ENCODE assay signal across 12 cellular contexts in the genomic region with DNA sequence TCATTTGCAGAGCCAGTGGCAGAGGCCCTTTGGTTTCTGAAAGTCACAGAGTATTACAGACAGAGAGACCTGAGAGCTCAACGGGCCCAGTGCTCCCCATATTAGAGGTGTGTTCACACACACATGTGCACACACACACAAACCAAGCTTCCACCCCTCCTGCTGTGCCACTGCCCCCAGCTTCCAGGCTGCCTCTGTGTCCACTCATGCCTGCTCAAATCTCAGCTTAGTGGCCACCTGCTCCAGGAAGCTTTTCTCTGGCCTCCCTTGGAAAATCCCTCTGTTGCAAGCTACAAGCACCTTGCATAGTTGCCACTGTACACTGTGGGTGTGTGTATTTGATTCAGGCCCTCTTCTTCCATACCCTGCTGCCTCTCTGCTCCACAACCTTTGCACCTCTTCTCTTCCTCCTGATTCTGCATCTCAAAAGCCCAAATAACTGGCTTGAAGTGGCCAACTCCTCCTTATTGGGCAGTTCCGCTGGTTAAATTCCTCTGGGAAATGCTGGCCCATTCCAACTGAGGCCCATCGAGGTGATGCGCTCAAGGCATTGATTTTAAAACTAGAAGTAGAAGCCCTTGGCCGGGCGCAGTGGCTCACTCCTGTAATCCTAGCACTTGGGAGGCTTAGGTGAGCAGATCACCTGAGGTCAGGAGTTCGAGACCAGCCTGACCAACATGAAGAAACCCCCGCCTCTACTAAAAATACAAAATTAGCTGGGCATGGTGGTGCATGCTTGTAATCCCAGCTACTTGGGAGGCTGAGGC.
"Had no signal": no experiment of that assay in that cellular context is flagged by ENCODE, and none has a peak within 500 bp of the region (broad histone marks: within the 10 kb centered on the region; RNA-seq: fewer than 3 reads in every experiment).

No MANE protein-coding gene starts in this region.

- H3K4me3 ChIP-seq: skin epidermis, tibial nerve had no signal

- DNase-seq: activated CD8-positive, alpha-beta T cell treated with anti-CD3 and anti-CD28 coated beads, Interleukin-2, amount 10 ng/mL, durations not matched to agents 7 days and 5 days; amygdala; foreskin keratinocyte; mammary epithelial cell; SW 1271 had no signal

- FAIRE-seq: endothelial cell of umbilical vein, islet of Langerhans had no signal

- H3K9ac ChIP-seq: parathyroid adenoma had no signal

- H3K36me3 ChIP-seq: brain microvascular endothelial cell had no signal

- H2AFZ ChIP-seq: parathyroid adenoma had no signal

- H3K27me3 ChIP-seq: brain microvascular endothelial cell, foreskin keratinocyte, tibial nerve had no signal

- H3K27me3 Mint-ChIP-seq: activated naive CD8-positive, alpha-beta T cell had no signal

- H3K27ac ChIP-seq: brain microvascular endothelial cell, foreskin keratinocyte, parathyroid adenoma, skin epidermis, tibial nerve had no signal

- H3K4me1 ChIP-seq: foreskin keratinocyte, parathyroid adenoma had no signal

- H3K27ac Mint-ChIP-seq: activated CD8-positive, alpha-beta T cell treated with anti-CD3 and anti-CD28 coated beads, Interleukin-2, amount 10 ng/mL, durations not matched to agents 7 days and 5 days; activated naive CD8-positive, alpha-beta T cell had no signal

- H3K4me3 Mint-ChIP-seq: activated CD8-positive, alpha-beta T cell treated with anti-CD3 and anti-CD28 coated beads, Interleukin-2, amount 10 ng/mL, durations not matched to agents 7 days and 5 days; activated naive CD8-positive, alpha-beta T cell had no signal

- ATAC-seq: activated CD8-positive, alpha-beta T cell treated with anti-CD3 and anti-CD28 coated beads, Interleukin-2, amount 10 ng/mL, durations not matched to agents 7 days and 5 days; foreskin keratinocyte had no signal
